In genomic region chr20:40968816-40969562, GRCh38 we compare ENCODE assay signal across 8 cellular contexts. TPM values are rescaled to one million over a fixed set of nuclear protein-coding genes. Genes with fewer than 3 reads are reported as not detected.
DNase-seq lines count a peak whose midpoint lies in the region; ATAC-seq lines count a peak whose summit lies in the region.
"Not testable (repeated sequence)": the region's sequence is repeated elsewhere in the genome, so short reads cannot be mapped to it uniquely, and the experiment has no call there.

No MANE protein-coding gene starts in this region.

- peaks cover 31% of the 10 kb centered on the region for H3K27me3 Mint-ChIP-seq in activated CD4-positive, alpha-beta T cell treated with anti-CD3 and anti-CD28 coated beads, Interleukin-2, amount 10 ng/mL, durations not matched to agents 24 days and 14 days

- H3K4me1 Mint-ChIP-seq in activated CD4-positive, alpha-beta T cell treated with anti-CD3 and anti-CD28 coated beads, Interleukin-2, amount 10 ng/mL, durations not matched to agents 24 days and 14 days: peaks cover 12% of the 10 kb centered on the region

- H3K27ac Mint-ChIP-seq in activated CD4-positive, alpha-beta T cell treated with anti-CD3 and anti-CD28 coated beads, Interleukin-2, amount 10 ng/mL, durations not matched to agents 24 days and 14 days: peak overlapping the region; percentile 65

- intact Hi-C loops in activated CD4-positive, alpha-beta T cell treated with anti-CD3 and anti-CD28 coated beads, Interleukin-2, amount 10 ng/mL, durations not matched to agents 24 days and 14 days (cut with micrococcal nuclease): loop anchor here (1.0 to 2.0 kb wide), 3 partner anchors 126 to 371 kb away; partner anchors contain the start of gene LPIN3

- peak; percentile 68 for ATAC-seq in GM18868 (IDR thresholded peaks at IDR 0.05; ENCODE audit: unreplicated experiment)
- ATAC-seq in HG03457 (IDR thresholded peaks at IDR 0.05; ENCODE audit: unreplicated experiment): peak; percentile 69

- in situ Hi-C loops in ACHN (cut with HindIII; ENCODE audit: low pct_ligation_motif_present, low pct_unique_long_range_greater_than_20kb, low sequenced_read_pairs): not testable (repeated sequence)

- DNase-seq in ACHN (peak; percentile 55), NCI-H526 treated with DMSO at 0.1 percent for 48 hours (lab: John Stamatoyannopoulos, UW) (peak; percentile 46), cerebellum (ENCODE audit: low spot score) (peak; percentile 70), kidney tubule cell (ENCODE audit: low spot score) (peak; percentile 73)
- peak; percentile 95 for DNase-seq in activated CD4-positive, alpha-beta T cell treated with anti-CD3 and anti-CD28 coated beads, Interleukin-2, amount 10 ng/mL, durations not matched to agents 24 days and 14 days
- peak; percentile 68 to 84 for DNase-seq in stimulated activated CD4-positive, alpha-beta T cell treated with anti-CD3 and anti-CD28 coated beads, Interleukin-15, amount 100 ng/mL, for 1 hour (ENCODE audit: low read depth in 1 of 2, low spot score in 1 of 2)

- H3K4me3 Mint-ChIP-seq in activated CD4-positive, alpha-beta T cell treated with anti-CD3 and anti-CD28 coated beads, Interleukin-2, amount 10 ng/mL, durations not matched to agents 24 days and 14 days: peak overlapping the region; percentile 87

- not testable (repeated sequence) for H3K36me3 Mint-ChIP-seq in activated CD4-positive, alpha-beta T cell treated with anti-CD3 and anti-CD28 coated beads, Interleukin-2, amount 10 ng/mL, durations not matched to agents 24 days and 14 days (ENCODE audit: low read depth)

- H3K9me3 Mint-ChIP-seq in activated CD4-positive, alpha-beta T cell treated with anti-CD3 and anti-CD28 coated beads, Interleukin-2, amount 10 ng/mL, durations not matched to agents 24 days and 14 days: not testable (repeated sequence)

RNA-seq across cellular contexts. Expression of gene TOP1, which starts 59.6 kb away (rescaled TPM):
- 117 TPM in 2 replicates for total RNA-seq in activated CD4-positive, alpha-beta T cell treated with anti-CD3 and anti-CD28 coated beads, Interleukin-2, amount 10 ng/mL, durations not matched to agents 24 days and 14 days
- 19.4 TPM for total RNA-seq in cerebellum

Comparison
In these comparisons a context has a peak if more than half of its experiments do, and no peak if none do; other contexts are left out.
1. Peak in every context shown above with its lines: DNase-seq and ATAC-seq.